In the genomic region with DNA sequence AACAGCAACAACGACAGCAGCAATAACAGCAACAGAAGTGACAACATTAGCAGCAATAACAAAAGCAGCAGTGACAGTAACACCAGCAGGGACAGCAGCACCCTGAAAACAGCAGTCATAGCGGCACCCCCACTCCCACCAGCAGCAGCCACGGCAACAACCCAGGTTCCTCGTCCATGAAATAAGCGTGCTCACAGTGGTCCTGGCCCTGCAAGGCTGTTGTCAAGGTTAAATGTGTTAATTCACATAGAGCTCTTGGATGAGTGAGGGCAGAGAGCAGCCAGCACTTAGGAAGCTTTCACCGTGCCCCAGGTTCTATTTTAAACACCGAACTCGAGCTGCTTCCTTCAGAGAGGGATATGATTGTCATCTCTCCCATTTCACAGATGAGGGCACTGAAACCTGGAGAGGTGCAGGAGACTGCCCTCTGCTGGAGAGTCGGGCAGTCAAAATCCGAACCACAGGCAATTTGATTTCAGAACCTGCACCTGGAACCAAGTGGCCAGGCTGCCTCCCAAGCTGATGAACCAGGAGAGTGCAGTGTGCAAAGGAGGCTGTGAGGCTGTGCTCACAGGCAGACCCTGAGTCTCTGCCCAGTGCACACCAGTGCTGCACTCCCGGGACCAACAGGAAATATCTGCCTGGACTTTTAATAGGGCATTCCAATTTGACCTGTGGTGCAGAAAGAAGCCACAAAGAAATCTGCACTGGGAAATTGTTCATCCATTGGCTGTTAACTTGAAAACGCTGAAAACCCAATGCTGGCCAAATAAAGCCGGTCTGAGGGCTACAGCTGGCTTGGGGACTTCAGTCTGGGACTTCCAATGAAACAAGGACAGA, we compare ENCODE assay signal across 1 cellular context.
TF ChIP-seq lines count a peak whose summit lies in the region.

No MANE protein-coding gene starts in this region.

TF ChIP-seq in IMR-90, 13 proteins besides CTCF, POLR2A, EP300 and RAD21:
- TF ChIP-seq FOS (IDR thresholded peaks at IDR 0.05; ENCODE audit: low read depth, low read length) (no peak), RCOR1 (IDR thresholded peaks at IDR 0.05; ENCODE audit: insufficient replicate concordance, low read length) (no peak), NFE2L2 (IDR thresholded peaks at IDR 0.05; ENCODE audit: low read depth, low read length) (no peak), SMC3 (IDR thresholded peaks at IDR 0.05; ENCODE audit: low read depth, low read length) (peak; percentile 40), RFX5 (IDR thresholded peaks at IDR 0.05; ENCODE audit: low read depth, low read length) (no peak), BHLHE40 (IDR thresholded peaks at IDR 0.05; ENCODE audit: low read depth, low read length) (no peak)
- TF ChIP-seq, protein P1, sequence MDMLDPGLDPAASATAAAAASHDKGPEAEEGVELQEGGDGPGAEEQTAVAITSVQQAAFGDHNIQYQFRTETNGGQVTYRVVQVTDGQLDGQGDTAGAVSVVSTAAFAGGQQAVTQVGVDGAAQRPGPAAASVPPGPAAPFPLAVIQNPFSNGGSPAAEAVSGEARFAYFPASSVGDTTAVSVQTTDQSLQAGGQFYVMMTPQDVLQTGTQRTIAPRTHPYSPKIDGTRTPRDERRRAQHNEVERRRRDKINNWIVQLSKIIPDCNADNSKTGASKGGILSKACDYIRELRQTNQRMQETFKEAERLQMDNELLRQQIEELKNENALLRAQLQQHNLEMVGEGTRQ (IDR thresholded peaks at IDR 0.05; ENCODE audit: low read depth, low read length) = no peak
